12 cellular contexts compared by ENCODE assay signal in genomic region chr16:84111481-84111880, GRCh38. TPM values are rescaled to one million over a fixed set of nuclear protein-coding genes. Genes with fewer than 3 reads are reported as not detected.
"Had no signal": no experiment of that assay in that cellular context is flagged by ENCODE, and none has a peak within 500 bp of the region (broad histone marks: within the 10 kb centered on the region; RNA-seq: fewer than 3 reads in every experiment).

No MANE protein-coding gene starts in this region.

- H3K27ac ChIP-seq: colonic mucosa, left lung, VCaP had no signal

- DNase-seq: colonic mucosa; effector CD4-positive, alpha-beta T cell; heart right ventricle; left lung; mesenchymal stem cell; nephron progenitor cell; stimulated activated CD4-positive, alpha-beta T cell treated with anti-CD3 and anti-CD28 coated beads, Interleukin-12 subunit alpha, Interleukin-12 subunit beta, amount 100 ng/mL, for 4 hours had no signal

- H3K9me3 ChIP-seq: colonic mucosa, heart right ventricle, left lung had no signal

- H3K4me3 Mint-ChIP-seq: nephron progenitor cell had no signal

- ATAC-seq: heart right ventricle, left lung had no signal

- H3K4me1 ChIP-seq: colonic mucosa had no signal

- H3K36me3 ChIP-seq: colonic mucosa had no signal

- FAIRE-seq: frontal cortex, islet of Langerhans, urothelium cell line had no signal

- H3K9me3 Mint-ChIP-seq: nephron progenitor cell had no signal

- H3K27me3 ChIP-seq: colonic mucosa, heart right ventricle, left lung had no signal

- H3K4me3 ChIP-seq: colonic mucosa, heart right ventricle, left lung had no signal

RNA-seq across cellular contexts. Expression of gene DNAAF1, which starts 33.6 kb away (rescaled TPM):
- total RNA-seq: cardiac septum had no signal
